ENCODE assay signal across 8 cellular contexts in the genomic region with DNA sequence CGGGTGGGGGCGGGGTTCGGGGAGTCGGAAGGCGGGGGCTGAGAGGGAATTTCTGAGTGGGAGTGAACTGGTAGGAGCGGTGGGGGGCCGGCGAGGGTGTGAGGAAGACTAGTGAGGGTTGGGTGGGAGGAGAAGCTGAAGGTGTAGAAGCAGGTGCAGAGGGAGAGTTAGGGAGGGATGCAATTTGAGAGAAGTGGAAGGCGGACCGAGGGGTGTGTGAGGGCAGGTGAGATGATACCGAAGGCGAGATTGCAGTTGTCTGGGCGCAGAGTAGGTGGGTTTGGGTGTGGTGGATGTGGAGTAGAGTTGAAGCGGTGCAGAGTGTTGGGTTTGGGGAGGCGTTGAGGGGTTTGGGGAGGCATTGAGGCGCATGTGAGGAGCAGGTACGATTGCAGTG. TPM values are rescaled to one million over a fixed set of nuclear protein-coding genes. Genes with fewer than 3 reads are reported as not detected.
A peak's percentile ranks its signal among the peaks of the same experiment; 100 is the strongest.
DNase-seq lines count a peak whose midpoint lies in the region; ATAC-seq and TF ChIP-seq lines count a peak whose summit lies in the region.

No MANE protein-coding gene starts in this region.

- BruUV-seq in PC-9 (replicated peaks; lab: Mats Ljungman, UMichigan) = no TSS peak

- TF ChIP-seq EP300 in SK-N-SH (IDR thresholded peaks at IDR 0.05; ENCODE audit: borderline replicate concordance in 1 of 2, low read depth in 1 of 2, low read length in 1 of 2) = no peak

- H3K9me2 ChIP-seq in SK-N-SH = no peaks in the 10 kb centered on the region
- H3K9me2 ChIP-seq in PC-9 (ENCODE audit: insufficient read depth) = no peaks in the 10 kb centered on the region

- H3K4me3 ChIP-seq in SK-N-SH (ENCODE audit: low read depth in 2 of 2, low read length in 1 of 2) (peak overlapping the region; percentile 56 to 84), PC-9 (peak overlapping the region; percentile 78), fibroblast of pulmonary artery (replicated peaks; ENCODE audit: low read depth, low read length) (peak overlapping the region; percentile 67), skeletal muscle tissue (ENCODE audit: low read length in 3 of 3) (peak overlapping the region; percentile 89 to 95 (median 94))

- POLR2A ChIA-PET in SK-N-SH (lab: Yijun Ruan, JAX) = interaction anchor here (1.0 to 2.1 kb wide), 3 partner anchors 28 to 408 kb away, joined by 3 to 6 read pairs (median 5); no protein-coding TSS in a partner anchor
- POLR2A ChIA-PET in PC-9 (lab: Charles Lee; ENCODE audit: unreplicated experiment) = no interaction called here

- peak overlapping the region; percentile 87 for H3K4me2 ChIP-seq in SK-N-SH
- peak overlapping the region; percentile 85 for H3K4me2 ChIP-seq in PC-9

- no peak for TF ChIP-seq RAD21 in SK-N-SH (IDR thresholded peaks at IDR 0.05; ENCODE audit: low read length)

- H3K9ac ChIP-seq in SK-N-SH (peak overlapping the region; percentile 55; the same call in 1 of the 2 replicates), skeletal muscle tissue (ENCODE audit: low read depth in 1 of 3, low read length in 3 of 3) (peak overlapping the region; percentile 52 to 77 (median 72))

- no peak for ATAC-seq in SK-N-SH treated with all-trans-retinoic acid at 6 μM for 48 hours
- no peak for ATAC-seq in GM19397 (IDR thresholded peaks at IDR 0.05; ENCODE audit: unreplicated experiment)

- H3K9me3 ChIP-seq in SK-N-SH (no peaks in the 10 kb centered on the region), PC-9 (ENCODE audit: insufficient read depth, low read depth) (no peaks in the 10 kb centered on the region), skeletal muscle tissue (ENCODE audit: control insufficient read depth in 3 of 3, low read length in 3 of 3) (no peaks in the 10 kb centered on the region)

- TF ChIP-seq CTCF in SK-N-SH (IDR thresholded peaks at IDR 0.05) = no peak
- no peak for TF ChIP-seq CTCF in PC-9 (conservative IDR thresholded peaks at IDR 0.05)
- TF ChIP-seq CTCF in fibroblast of pulmonary artery (IDR thresholded peaks at IDR 0.05; ENCODE audit: low read length, missing control alignments) = no peak

- H2AFZ ChIP-seq in SK-N-SH (ENCODE audit: low read depth) (0 out of 2 replicates have a peak overlapping the region, but pooled peaks have one; percentile 56), PC-9 (peak overlapping the region; percentile 80)

- CTCF ChIA-PET in SK-N-SH (lab: Yijun Ruan, JAX) = interaction anchor here (0.6 to 1.6 kb wide), 6 partner anchors 10 to 568 kb away, joined by 3 to 5 read pairs (median 3); no protein-coding TSS in a partner anchor
- CTCF ChIA-PET in PC-9 (lab: Charles Lee) = no interaction called here

- H4K20me1 ChIP-seq in SK-N-SH (ENCODE audit: insufficient read depth) (peaks cover 20% of the 10 kb centered on the region), PC-9 (ENCODE audit: insufficient read depth) (peaks cover 9% of the 10 kb centered on the region)

- no peak for DNase-seq in SK-N-SH
- DNase-seq in PC-9 = no peak
- no peak for DNase-seq in fibroblast of pulmonary artery (ENCODE audit: low read depth)
- DNase-seq in cortex of kidney (lab: John Stamatoyannopoulos, UW) = no peak
- no peak for DNase-seq in COLO668 (lab: John Stamatoyannopoulos, UW; ENCODE audit: unreplicated experiment)

- H3F3A ChIP-seq in SK-N-SH (replicated peaks; ENCODE audit: insufficient read depth) = peaks cover 20% of the 10 kb centered on the region
- peaks cover 24% of the 10 kb centered on the region; the same call in 1 of the 2 replicates for H3F3A ChIP-seq in PC-9 (ENCODE audit: insufficient read depth, low read depth)

- no peaks in the 10 kb centered on the region for H3K27me3 ChIP-seq in SK-N-SH (ENCODE audit: insufficient read depth)
- H3K27me3 ChIP-seq in PC-9 (ENCODE audit: insufficient read depth, low read depth) = no peaks in the 10 kb centered on the region
- no peaks in the 10 kb centered on the region for H3K27me3 ChIP-seq in skeletal muscle tissue (ENCODE audit: control insufficient read depth in 3 of 3, insufficient read depth in 3 of 3, low read length in 3 of 3)

- peaks cover 0 to 10% of the 10 kb centered on the region in 2 experiments for H3K36me3 ChIP-seq in SK-N-SH (replicated peaks in 1 of 2; ENCODE audit: control insufficient read depth in 1 of 2, insufficient read depth in 2 of 2, low read length in 1 of 2)
- H3K36me3 ChIP-seq in PC-9 (ENCODE audit: low read depth) = no peaks in the 10 kb centered on the region
- no peaks in the 10 kb centered on the region for H3K36me3 ChIP-seq in skeletal muscle tissue (ENCODE audit: control insufficient read depth in 3 of 3, insufficient read depth in 3 of 3, low read length in 3 of 3)

- WGBS in SK-N-SH (ENCODE audit: low lambda C conversion rate) = 4% methylated on average over 17 of the region's 17 CpGs

- peaks cover 49% of the 10 kb centered on the region for H3K79me2 ChIP-seq in SK-N-SH (ENCODE audit: insufficient read depth)
- H3K79me2 ChIP-seq in PC-9 (ENCODE audit: low read depth) = peaks cover 47% of the 10 kb centered on the region

- H3K27ac ChIP-seq in SK-N-SH (ENCODE audit: low read depth in 2 of 2, low read length in 1 of 2) = peak overlapping the region in 1 of 2 experiments; percentile 70; a peak in 1 of 4 replicates
- H3K27ac ChIP-seq in PC-9 = no peak overlapping the region
- peak overlapping the region; percentile 20 for H3K27ac ChIP-seq in skeletal muscle tissue (ENCODE audit: low read depth, low read length)

- intact Hi-C loops in PC-9 (cut with micrococcal nuclease; ENCODE audit: unreplicated experiment) = loop anchor here (5.0 to 10.0 kb wide), 4 partner anchors 190 to 562 kb away; a partner anchor contains a TSS

- H3K4me1 ChIP-seq in SK-N-SH (ENCODE audit: control insufficient read depth in 1 of 2, insufficient read depth in 2 of 2, low read depth in 1 of 2, low read length in 1 of 2) (peaks cover 24% of the 10 kb centered on the region in 2 experiments), PC-9 (replicated peaks; ENCODE audit: insufficient read depth) (peaks cover 14% of the 10 kb centered on the region), skeletal muscle tissue (ENCODE audit: control insufficient read depth in 3 of 3, insufficient read depth in 3 of 3, low read length in 3 of 3) (peaks cover 25 to 37% (median 26%) of the 10 kb centered on the region in 3 donors)

TF ChIP-seq in SK-N-SH, 30 proteins besides CTCF, POLR2A, EP300 and RAD21:
- TF ChIP-seq JUND (IDR thresholded peaks at IDR 0.05) (no peak), NFIC (IDR thresholded peaks at IDR 0.05; ENCODE audit: borderline replicate concordance) (no peak), MXI1 (IDR thresholded peaks at IDR 0.05; ENCODE audit: low read depth, low read length) (no peak), TEAD4 (IDR thresholded peaks at IDR 0.05; ENCODE audit: borderline replicate concordance, insufficient read depth) (no peak), EZH2phosphoT487 (IDR thresholded peaks at IDR 0.05; ENCODE audit: borderline replicate concordance, low read depth) (no peak)

TF ChIP-seq in SK-N-SH treated with all-trans-retinoic acid at 6 μM for 48 hours, 23 proteins besides CTCF, POLR2A, EP300 and RAD21:
- no peak for TF ChIP-seq ZC3H10 (CRISPR knock-in tag; IDR thresholded peaks at IDR 0.05)
- no peak for TF ChIP-seq ZFP30 (CRISPR knock-in tag; IDR thresholded peaks at IDR 0.05)
- no peak for TF ChIP-seq TCF4 (CRISPR knock-in tag; IDR thresholded peaks at IDR 0.05; ENCODE audit: borderline replicate concordance)
- TF ChIP-seq, protein P1, sequence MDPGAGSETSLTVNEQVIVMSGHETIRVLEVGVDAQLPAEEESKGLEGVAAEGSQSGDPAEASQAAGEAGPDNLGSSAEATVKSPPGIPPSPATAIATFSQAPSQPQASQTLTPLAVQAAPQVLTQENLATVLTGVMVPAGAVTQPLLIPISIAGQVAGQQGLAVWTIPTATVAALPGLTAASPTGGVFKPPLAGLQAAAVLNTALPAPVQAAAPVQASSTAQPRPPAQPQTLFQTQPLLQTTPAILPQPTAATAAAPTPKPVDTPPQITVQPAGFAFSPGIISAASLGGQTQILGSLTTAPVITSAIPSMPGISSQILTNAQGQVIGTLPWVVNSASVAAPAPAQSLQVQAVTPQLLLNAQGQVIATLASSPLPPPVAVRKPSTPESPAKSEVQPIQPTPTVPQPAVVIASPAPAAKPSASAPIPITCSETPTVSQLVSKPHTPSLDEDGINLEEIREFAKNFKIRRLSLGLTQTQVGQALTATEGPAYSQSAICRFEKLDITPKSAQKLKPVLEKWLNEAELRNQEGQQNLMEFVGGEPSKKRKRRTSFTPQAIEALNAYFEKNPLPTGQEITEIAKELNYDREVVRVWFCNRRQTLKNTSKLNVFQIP (CRISPR knock-in tag; IDR thresholded peaks at IDR 0.05; ENCODE audit: borderline replicate concordance, low read depth) = no peak

RNA-seq across cellular contexts. Expression of a gene that starts 0.6 kb away (rescaled TPM):
- 4.3 and 4.6 TPM in 2 replicates for polyA plus RNA-seq in SK-N-SH (2012; rRNA removed)
- polyA plus RNA-seq in SK-N-SH (2012; cell fraction: cytosol; rRNA removed) = 5.8 and 6.1 TPM in 2 replicates
- 11.5 and 13.6 TPM in 2 replicates for polyA plus RNA-seq in SK-N-SH (2012; cell fraction: nucleus; rRNA removed)
- total RNA-seq in PC-9 (2021) (26.3 and 30.9 TPM in 2 replicates), skeletal muscle tissue (49.6 TPM)
